Comparison of ENCODE assay signal across 9 cellular contexts in the genomic region with DNA sequence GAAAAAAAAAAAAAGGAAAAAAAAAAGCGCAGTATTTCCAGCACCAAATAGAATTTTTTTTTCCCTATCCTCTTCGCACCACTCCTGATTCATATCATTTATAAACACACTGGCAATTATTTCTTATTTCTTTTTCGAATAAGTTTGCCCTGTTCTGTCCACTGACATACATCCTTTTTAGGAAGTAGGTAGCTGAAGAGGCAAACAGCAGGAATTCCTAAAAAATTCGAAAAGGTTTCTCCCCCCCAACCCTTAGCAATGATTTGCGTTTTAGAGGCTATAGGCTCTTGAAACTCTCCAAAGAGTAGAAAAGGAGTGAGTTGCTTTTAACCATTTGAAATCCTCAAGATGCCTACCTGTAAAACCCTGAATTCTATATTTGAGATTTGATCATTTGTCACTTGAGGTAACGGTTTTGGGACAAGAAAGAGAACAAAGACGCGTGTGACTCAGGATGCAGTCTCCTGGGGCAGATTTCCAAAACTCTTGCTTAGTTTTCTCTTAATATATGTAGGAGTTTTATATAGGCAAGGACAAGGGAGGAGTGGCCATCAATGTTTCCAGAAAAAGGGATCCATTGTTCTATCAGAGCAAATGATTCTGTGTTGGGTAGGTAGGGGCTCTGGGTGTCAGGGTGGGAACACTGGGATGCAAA. TPM values are rescaled to one million over a fixed set of nuclear protein-coding genes. Genes with fewer than 3 reads are reported as not detected.
DNase-seq lines count a peak whose midpoint lies in the region; ATAC-seq and TF ChIP-seq lines count a peak whose summit lies in the region.
"Had no signal": no experiment of that assay in that cellular context is flagged by ENCODE, and none has a peak within 500 bp of the region (broad histone marks: within the 10 kb centered on the region; RNA-seq: fewer than 3 reads in every experiment).

No MANE protein-coding gene starts in this region.

- POLR2A ChIA-PET in WTC11 (lab: Charles Lee): interaction anchor here (0.6 to 2.3 kb wide), 34 partner anchors 9 to 448 kb away, joined by 3 to 12 read pairs (median 4); a partner anchor contains a TSS

- no peaks in the 10 kb centered on the region for H3K9me3 ChIP-seq in sigmoid colon

- peak overlapping the region; percentile 54 to 93 (median 88) for H3K4me3 ChIP-seq in sigmoid colon

- no peaks in the 10 kb centered on the region for H3K9me3 Mint-ChIP-seq in WTC11
- H3K9me3 Mint-ChIP-seq in glutamatergic neuron (ENCODE audit: unreplicated experiment): peaks cover 3% of the 10 kb centered on the region

- TF ChIP-seq CTCF in WTC11 (IDR thresholded peaks at IDR 0.05) (no peak), glutamatergic neuron (IDR thresholded peaks at IDR 0.05; ENCODE audit: partially characterized antibody, unreplicated experiment) (no peak), sigmoid colon (IDR thresholded peaks at IDR 0.05) (no peak)

- H3K27me3 Mint-ChIP-seq in WTC11 (ENCODE audit: low read depth) (no peaks in the 10 kb centered on the region), glutamatergic neuron (ENCODE audit: unreplicated experiment) (peaks cover 5% of the 10 kb centered on the region)

- no peak for TF ChIP-seq POLR2A in sigmoid colon (IDR thresholded peaks at IDR 0.05)

- DNase-seq in Daoy (ENCODE audit: low read depth) (peak; percentile 12), WTC11 (ENCODE audit: low spot score) (no peak), glutamatergic neuron (no peak), sigmoid colon (no peak), SKM-1 treated with dmso at 0.1 percent for 144 hours (lab: John Stamatoyannopoulos, UW; ENCODE audit: unreplicated experiment) (no peak), GM19238 (ENCODE audit: insufficient read length, low spot score) (no peak), head of caudate nucleus (no peak)
- DNase-seq in activated effector memory CD4-positive, alpha-beta T cell treated with Interleukin-2 at 50 U/mL for 16 hours: no peak
- DNase-seq: Kasumi-1 had no signal

- peak overlapping the region; percentile 94 to 98 (median 98) for H3K27ac ChIP-seq in sigmoid colon

- H3K4me1 Mint-ChIP-seq in WTC11 (peaks cover 78% of the 10 kb centered on the region), glutamatergic neuron (ENCODE audit: low read depth, unreplicated experiment) (peaks cover 5% of the 10 kb centered on the region)

- ATAC-seq in WTC11: no peak

- H3K36me3 ChIP-seq in sigmoid colon: no peaks in the 10 kb centered on the region

- 22 to 47% methylated on average over 8 of the region's 8 CpGs for WGBS in sigmoid colon, 2 donors

- no peaks in the 10 kb centered on the region for H3K27me3 ChIP-seq in sigmoid colon

- no peak for TF ChIP-seq EP300 in sigmoid colon (IDR thresholded peaks at IDR 0.05)

- H3K4me3 Mint-ChIP-seq in WTC11 (peak overlapping the region; percentile 66), glutamatergic neuron (ENCODE audit: unreplicated experiment) (peak overlapping the region; percentile 83)

- peaks cover 0 to 59% (median 39%) of the 10 kb centered on the region in 4 donors for H3K4me1 ChIP-seq in sigmoid colon

- H3K36me3 Mint-ChIP-seq in WTC11: peaks cover 27% of the 10 kb centered on the region
- no peaks in the 10 kb centered on the region for H3K36me3 Mint-ChIP-seq in glutamatergic neuron (ENCODE audit: unreplicated experiment)

- intact Hi-C loops in sigmoid colon (cut with DNase I) (loop anchor here (2.0 to 5.0 kb wide), 3 partner anchors 71 to 179 kb away; no protein-coding TSS in a partner anchor), head of caudate nucleus (cut with DNase I) (loop anchor here (10.0 kb wide), 1 partner anchor 213 kb away; no protein-coding TSS in a partner anchor)

- H3K27ac Mint-ChIP-seq in WTC11 (peak overlapping the region; percentile 96), glutamatergic neuron (ENCODE audit: unreplicated experiment) (no peak overlapping the region)

- CTCF ChIA-PET in WTC11 (lab: Charles Lee): interaction anchor here (0.7 to 3.4 kb wide), 15 partner anchors 18 to 328 kb away, joined by 3 to 20 read pairs (median 5); no protein-coding TSS in a partner anchor

TF ChIP-seq in WTC11, 78 proteins besides CTCF, POLR2A, EP300 and RAD21 (continues in another document):
- TF ChIP-seq SMAD3 (CRISPR knock-in tag; IDR thresholded peaks at IDR 0.05; ENCODE audit: borderline replicate concordance) (no peak), ETV6 (CRISPR knock-in tag; IDR thresholded peaks at IDR 0.05) (no peak), ESRRA (CRISPR knock-in tag; IDR thresholded peaks at IDR 0.05; ENCODE audit: borderline replicate concordance) (no peak), JAZF1 (CRISPR knock-in tag; IDR thresholded peaks at IDR 0.05) (no peak), GABPB1 (CRISPR knock-in tag; IDR thresholded peaks at IDR 0.05) (no peak)
- TF ChIP-seq, protein P1, sequence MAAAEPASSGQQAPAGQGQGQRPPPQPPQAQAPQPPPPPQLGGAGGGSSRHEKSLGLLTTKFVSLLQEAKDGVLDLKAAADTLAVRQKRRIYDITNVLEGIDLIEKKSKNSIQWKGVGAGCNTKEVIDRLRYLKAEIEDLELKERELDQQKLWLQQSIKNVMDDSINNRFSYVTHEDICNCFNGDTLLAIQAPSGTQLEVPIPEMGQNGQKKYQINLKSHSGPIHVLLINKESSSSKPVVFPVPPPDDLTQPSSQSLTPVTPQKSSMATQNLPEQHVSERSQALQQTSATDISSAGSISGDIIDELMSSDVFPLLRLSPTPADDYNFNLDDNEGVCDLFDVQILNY (CRISPR knock-in tag; IDR thresholded peaks at IDR 0.05): no peak
- TF ChIP-seq, protein P2, sequence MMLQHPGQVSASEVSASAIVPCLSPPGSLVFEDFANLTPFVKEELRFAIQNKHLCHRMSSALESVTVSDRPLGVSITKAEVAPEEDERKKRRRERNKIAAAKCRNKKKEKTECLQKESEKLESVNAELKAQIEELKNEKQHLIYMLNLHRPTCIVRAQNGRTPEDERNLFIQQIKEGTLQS (CRISPR knock-in tag; conservative IDR thresholded peaks at IDR 0.05): no peak
- TF ChIP-seq, protein P3, sequence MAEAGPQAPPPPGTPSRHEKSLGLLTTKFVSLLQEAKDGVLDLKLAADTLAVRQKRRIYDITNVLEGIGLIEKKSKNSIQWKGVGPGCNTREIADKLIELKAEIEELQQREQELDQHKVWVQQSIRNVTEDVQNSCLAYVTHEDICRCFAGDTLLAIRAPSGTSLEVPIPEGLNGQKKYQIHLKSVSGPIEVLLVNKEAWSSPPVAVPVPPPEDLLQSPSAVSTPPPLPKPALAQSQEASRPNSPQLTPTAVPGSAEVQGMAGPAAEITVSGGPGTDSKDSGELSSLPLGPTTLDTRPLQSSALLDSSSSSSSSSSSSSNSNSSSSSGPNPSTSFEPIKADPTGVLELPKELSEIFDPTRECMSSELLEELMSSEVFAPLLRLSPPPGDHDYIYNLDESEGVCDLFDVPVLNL (CRISPR knock-in tag; IDR thresholded peaks at IDR 0.05; ENCODE audit: borderline replicate concordance, low read depth): no peak
- TF ChIP-seq, protein P4, sequence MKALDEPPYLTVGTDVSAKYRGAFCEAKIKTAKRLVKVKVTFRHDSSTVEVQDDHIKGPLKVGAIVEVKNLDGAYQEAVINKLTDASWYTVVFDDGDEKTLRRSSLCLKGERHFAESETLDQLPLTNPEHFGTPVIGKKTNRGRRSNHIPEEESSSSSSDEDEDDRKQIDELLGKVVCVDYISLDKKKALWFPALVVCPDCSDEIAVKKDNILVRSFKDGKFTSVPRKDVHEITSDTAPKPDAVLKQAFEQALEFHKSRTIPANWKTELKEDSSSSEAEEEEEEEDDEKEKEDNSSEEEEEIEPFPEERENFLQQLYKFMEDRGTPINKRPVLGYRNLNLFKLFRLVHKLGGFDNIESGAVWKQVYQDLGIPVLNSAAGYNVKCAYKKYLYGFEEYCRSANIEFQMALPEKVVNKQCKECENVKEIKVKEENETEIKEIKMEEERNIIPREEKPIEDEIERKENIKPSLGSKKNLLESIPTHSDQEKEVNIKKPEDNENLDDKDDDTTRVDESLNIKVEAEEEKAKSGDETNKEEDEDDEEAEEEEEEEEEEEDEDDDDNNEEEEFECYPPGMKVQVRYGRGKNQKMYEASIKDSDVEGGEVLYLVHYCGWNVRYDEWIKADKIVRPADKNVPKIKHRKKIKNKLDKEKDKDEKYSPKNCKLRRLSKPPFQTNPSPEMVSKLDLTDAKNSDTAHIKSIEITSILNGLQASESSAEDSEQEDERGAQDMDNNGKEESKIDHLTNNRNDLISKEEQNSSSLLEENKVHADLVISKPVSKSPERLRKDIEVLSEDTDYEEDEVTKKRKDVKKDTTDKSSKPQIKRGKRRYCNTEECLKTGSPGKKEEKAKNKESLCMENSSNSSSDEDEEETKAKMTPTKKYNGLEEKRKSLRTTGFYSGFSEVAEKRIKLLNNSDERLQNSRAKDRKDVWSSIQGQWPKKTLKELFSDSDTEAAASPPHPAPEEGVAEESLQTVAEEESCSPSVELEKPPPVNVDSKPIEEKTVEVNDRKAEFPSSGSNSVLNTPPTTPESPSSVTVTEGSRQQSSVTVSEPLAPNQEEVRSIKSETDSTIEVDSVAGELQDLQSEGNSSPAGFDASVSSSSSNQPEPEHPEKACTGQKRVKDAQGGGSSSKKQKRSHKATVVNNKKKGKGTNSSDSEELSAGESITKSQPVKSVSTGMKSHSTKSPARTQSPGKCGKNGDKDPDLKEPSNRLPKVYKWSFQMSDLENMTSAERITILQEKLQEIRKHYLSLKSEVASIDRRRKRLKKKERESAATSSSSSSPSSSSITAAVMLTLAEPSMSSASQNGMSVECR (CRISPR knock-in tag; IDR thresholded peaks at IDR 0.05; ENCODE audit: borderline replicate concordance): no peak
- TF ChIP-seq, protein P5, sequence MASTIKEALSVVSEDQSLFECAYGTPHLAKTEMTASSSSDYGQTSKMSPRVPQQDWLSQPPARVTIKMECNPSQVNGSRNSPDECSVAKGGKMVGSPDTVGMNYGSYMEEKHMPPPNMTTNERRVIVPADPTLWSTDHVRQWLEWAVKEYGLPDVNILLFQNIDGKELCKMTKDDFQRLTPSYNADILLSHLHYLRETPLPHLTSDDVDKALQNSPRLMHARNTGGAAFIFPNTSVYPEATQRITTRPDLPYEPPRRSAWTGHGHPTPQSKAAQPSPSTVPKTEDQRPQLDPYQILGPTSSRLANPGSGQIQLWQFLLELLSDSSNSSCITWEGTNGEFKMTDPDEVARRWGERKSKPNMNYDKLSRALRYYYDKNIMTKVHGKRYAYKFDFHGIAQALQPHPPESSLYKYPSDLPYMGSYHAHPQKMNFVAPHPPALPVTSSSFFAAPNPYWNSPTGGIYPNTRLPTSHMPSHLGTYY (CRISPR knock-in tag; IDR thresholded peaks at IDR 0.05): no peak

RNA-seq across cellular contexts. Expression of a gene that starts 0.5 kb away (rescaled TPM):
- 82.6 and 86.6 TPM in 2 replicates for total RNA-seq in Daoy (2014; rRNA removed; shearing (Covaris generic))
- 67.8 to 75.9 TPM (median 74.7 TPM) in 3 replicates for total RNA-seq in WTC11 (2021)
- total RNA-seq in glutamatergic neuron (ENCODE audit: unreplicated experiment): 1.2 TPM
- total RNA-seq in sigmoid colon: 100 to 1,000 TPM in 2 of 4 donors, 10 to 100 TPM in 2; 43.5 to 179 (median 93.2) TPM
- polyA plus RNA-seq in sigmoid colon: 10 to 100 TPM in 2 of 3 donors, 1 to 10 TPM in 1; 7.4 to 39.2 (median 13.2) TPM

Comparison
In these comparisons a context has a peak if more than half of its experiments do, and no peak if none do; other contexts are left out.
1. RNA of a gene that starts 0.5 kb away (total RNA-seq): 43.5 to 179 TPM in sigmoid colon, 82.6 to 86.6 TPM in Daoy and 67.8 to 75.9 TPM in WTC11; 1.2 TPM in glutamatergic neuron (single experiment); every median in the first group is over 10 times any median in the second.